23 cellular contexts compared by ENCODE assay signal in the genomic region with DNA sequence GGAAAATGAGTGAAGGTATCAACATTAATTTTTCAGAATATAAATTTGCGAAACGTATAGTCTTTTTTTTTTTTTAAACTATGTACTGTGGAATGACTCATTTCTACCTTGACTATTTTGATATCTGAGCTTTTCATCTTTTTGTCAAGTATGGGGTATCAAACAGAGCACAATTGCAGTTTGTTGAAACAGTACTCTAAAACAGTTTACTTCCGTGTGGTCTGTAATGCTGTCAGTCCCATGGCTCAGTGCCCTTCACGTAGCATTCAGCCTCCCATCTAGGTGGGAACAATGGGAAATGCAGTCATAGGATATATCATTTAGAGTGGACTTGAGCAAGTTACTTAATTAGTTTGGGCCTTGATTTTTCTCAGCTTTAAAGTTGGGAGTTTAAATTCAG.
DNase-seq lines count a peak whose midpoint lies in the region; ATAC-seq and TF ChIP-seq lines count a peak whose summit lies in the region.
"Had no signal": no experiment of that assay in that cellular context is flagged by ENCODE, and none has a peak within 500 bp of the region (broad histone marks: within the 10 kb centered on the region; RNA-seq: fewer than 3 reads in every experiment).

No MANE protein-coding gene starts in this region.

- H3K27me3 ChIP-seq in left lung (no peaks in the 10 kb centered on the region), upper lobe of left lung (no peaks in the 10 kb centered on the region)
- H3K27me3 ChIP-seq: BE2C, brain microvascular endothelial cell had no signal

- WGBS in upper lobe of left lung, 2 donors, result 39 to 45% methylated on average over 4 of the region's 4 CpGs

- intact Hi-C loops in left lung (cut with DNase I), result no loop called here

- H3K4me3 Mint-ChIP-seq in T-helper 17 cell, result no peak overlapping the region
- H3K4me3 Mint-ChIP-seq: activated CD8-positive, alpha-beta T cell treated with anti-CD3 and anti-CD28 coated beads for 36 hours; activated naive CD8-positive, alpha-beta T cell treated with anti-CD3 and anti-CD28 coated beads, Interleukin-2, amount 50 U/mL, for 24 hours; stimulated activated memory B cell treated with anti-CD40 and anti-IgM and Interleukin-4, amounts not matched to agents 10 μg/mL and 1 μg/mL and 100 μg/mL, for 72 hours had no signal

- peaks cover 2% of the 10 kb centered on the region for H3K36me3 Mint-ChIP-seq in T-helper 17 cell (ENCODE audit: low read depth)

- no peak for TF ChIP-seq POLR2A in upper lobe of left lung (IDR thresholded peaks at IDR 0.05)

- H3K27ac ChIP-seq in left lung (no peak overlapping the region), upper lobe of left lung (peak overlapping the region in 3 of 4 donors; percentile 17 to 28 (median 28))
- H3K27ac ChIP-seq: brain microvascular endothelial cell, GM23248, RWPE1 had no signal

- H3K4me3 ChIP-seq in left lung, result no peak overlapping the region
- no peak overlapping the region for H3K4me3 ChIP-seq in upper lobe of left lung
- H3K4me3 ChIP-seq: GM23248 had no signal

- H3K9me3 ChIP-seq in T-helper 17 cell (ENCODE audit: control insufficient read depth, low read length, poor library complexity, severe bottlenecking), result no peaks in the 10 kb centered on the region
- H3K9me3 ChIP-seq in left lung, result no peaks in the 10 kb centered on the region
- H3K9me3 ChIP-seq in upper lobe of left lung, result no peaks in the 10 kb centered on the region
- H3K9me3 ChIP-seq: BE2C had no signal

- peaks cover 0 to 9% of the 10 kb centered on the region in 2 donors for H3K4me1 ChIP-seq in left lung
- H3K4me1 ChIP-seq in upper lobe of left lung, result peaks cover 0 to 10% (median 4%) of the 10 kb centered on the region in 4 donors
- H3K4me1 ChIP-seq: BE2C had no signal

- H3K27me3 Mint-ChIP-seq in T-helper 17 cell, result no peaks in the 10 kb centered on the region
- H3K27me3 Mint-ChIP-seq: activated CD8-positive, alpha-beta T cell treated with anti-CD3 and anti-CD28 coated beads for 36 hours; activated naive CD8-positive, alpha-beta T cell treated with anti-CD3 and anti-CD28 coated beads, Interleukin-2, amount 50 U/mL, for 24 hours; stimulated activated memory B cell treated with anti-CD40 and anti-IgM and Interleukin-4, amounts not matched to agents 10 μg/mL and 1 μg/mL and 100 μg/mL, for 72 hours had no signal

- TF ChIP-seq EP300 in upper lobe of left lung (IDR thresholded peaks at IDR 0.05), result no peak

- H3K4me1 Mint-ChIP-seq in T-helper 17 cell, result peaks cover 38% of the 10 kb centered on the region
- H3K4me1 Mint-ChIP-seq: stimulated activated memory B cell treated with anti-CD40 and anti-IgM and Interleukin-4, amounts not matched to agents 10 μg/mL and 1 μg/mL and 100 μg/mL, for 72 hours had no signal

- ATAC-seq in T-helper 17 cell, result no peak
- peak; percentile 57 for ATAC-seq in left lung
- no peak for ATAC-seq in upper lobe of left lung (ENCODE audit: low FRiP score in 2 of 2)
- ATAC-seq: activated naive CD8-positive, alpha-beta T cell treated with anti-CD3 and anti-CD28 coated beads, Interleukin-2, amount 50 U/mL, for 24 hours; stimulated activated memory B cell treated with anti-CD40 and anti-IgM and Interleukin-4, amounts not matched to agents 10 μg/mL and 1 μg/mL and 100 μg/mL, for 72 hours had no signal

- H3K36me3 ChIP-seq in left lung (no peaks in the 10 kb centered on the region), upper lobe of left lung (no peaks in the 10 kb centered on the region)
- H3K36me3 ChIP-seq: BE2C, brain microvascular endothelial cell had no signal

- peak overlapping the region; percentile 37 for H3K27ac Mint-ChIP-seq in T-helper 17 cell
- H3K27ac Mint-ChIP-seq: activated CD8-positive, alpha-beta T cell treated with anti-CD3 and anti-CD28 coated beads for 36 hours; activated naive CD8-positive, alpha-beta T cell treated with anti-CD3 and anti-CD28 coated beads, Interleukin-2, amount 50 U/mL, for 24 hours; stimulated activated memory B cell treated with anti-CD40 and anti-IgM and Interleukin-4, amounts not matched to agents 10 μg/mL and 1 μg/mL and 100 μg/mL, for 72 hours had no signal

- TF ChIP-seq CTCF in left lung (IDR thresholded peaks at IDR 0.05) (no peak), upper lobe of left lung (IDR thresholded peaks at IDR 0.05) (no peak)

- DNase-seq in NCI-H2196 (lab: John Stamatoyannopoulos, UW; ENCODE audit: unreplicated experiment) (peak; percentile 2), NCI-H2196 treated with DMSO at 0.1 percent for 48 hours (lab: John Stamatoyannopoulos, UW; ENCODE audit: unreplicated experiment) (no peak), T-helper 17 cell (no peak), left lung (no peak), upper lobe of left lung (no peak), COLO668 (lab: John Stamatoyannopoulos, UW; ENCODE audit: unreplicated experiment) (no peak), superior temporal gyrus (ENCODE audit: extremely low spot score) (no peak), NK-92 (lab: John Stamatoyannopoulos, UW; ENCODE audit: unreplicated experiment) (no peak)
- DNase-seq: activated CD4-positive, CD25-positive, alpha-beta regulatory T cell treated with anti-CD3 and anti-CD28 coated beads, Interleukin-2, amount 50 U/mL, for 72 hours; activated gamma-delta T cell; activated naive CD8-positive, alpha-beta T cell treated with anti-CD3 and anti-CD28 coated beads, Interleukin-2, amount 50 U/mL, for 24 hours; activated T-cell treated with anti-CD3 and anti-CD28 coated beads for 4 hours; BE2C; brain microvascular endothelial cell; COR-L47; GM23248; NCI-H1105; NCI-H2107; NCI-H526; T1000 had no signal

Comparison
In these comparisons a context has a peak if more than half of its experiments do, and no peak if none do; other contexts are left out.
1. H3K27ac ChIP-seq: peak in upper lobe of left lung (3 of 4); none in left lung (0 of 2).